Comparison of ENCODE assay signal across 9 cellular contexts in the genomic region with DNA sequence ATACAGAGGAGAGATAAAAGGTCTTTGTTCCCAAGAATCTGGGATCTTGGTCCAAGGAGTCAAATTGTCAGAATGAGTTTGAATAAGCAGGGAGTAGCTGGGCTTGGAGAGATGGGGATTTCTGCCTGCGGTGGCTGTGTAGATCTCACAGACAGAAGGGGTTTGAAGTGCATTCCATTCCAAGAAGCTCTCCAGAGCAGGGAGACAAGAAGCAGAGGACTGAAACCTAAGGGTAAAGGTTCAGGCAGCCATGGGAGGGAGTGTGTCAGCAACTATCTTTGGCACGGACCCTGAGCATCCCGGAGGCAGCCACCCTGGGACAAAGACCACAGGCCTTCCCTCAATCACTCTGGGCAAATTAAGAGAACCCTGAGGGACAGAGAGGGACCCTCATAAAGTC.
"Had no signal": no experiment of that assay in that cellular context is flagged by ENCODE, and none has a peak within 500 bp of the region (broad histone marks: within the 10 kb centered on the region; RNA-seq: fewer than 3 reads in every experiment).

No MANE protein-coding gene starts in this region.

- H3K4me3 Mint-ChIP-seq: HFFc6 had no signal

- ATAC-seq: HCT116, K562 had no signal

- H3K9me3 ChIP-seq: HAP-1 had no signal

- FAIRE-seq: HTR-8/SVneo, K562 had no signal

- H3K4me1 ChIP-seq: HAP-1 had no signal

- H3K4me3 ChIP-seq: HAP-1, K562 had no signal

- DNase-seq: GOT3, H7, HFFc6, IMR-90, KG1 had no signal

- H3K27ac Mint-ChIP-seq: HFFc6 had no signal

- H3K36me3 ChIP-seq: HAP-1 had no signal
